ENCODE assay signal across 15 cellular contexts in genomic region chr1:74856174-74856573, GRCh38.
A peak's percentile ranks its signal among the peaks of the same experiment; 100 is the strongest.
DNase-seq lines count a peak whose midpoint lies in the region.
"Had no signal": no experiment of that assay in that cellular context is flagged by ENCODE, and none has a peak within 500 bp of the region (broad histone marks: within the 10 kb centered on the region; RNA-seq: fewer than 3 reads in every experiment).

No MANE protein-coding gene starts in this region.

- no peaks in the 10 kb centered on the region for H3K79me1 ChIP-seq in mesendoderm (ENCODE audit: low read length)

- no peak overlapping the region for H3K18ac ChIP-seq in mesendoderm (ENCODE audit: low read length)

- no peak overlapping the region for H2AK5ac ChIP-seq in mesendoderm (ENCODE audit: low read length)

- no peak overlapping the region for H2BK120ac ChIP-seq in mesendoderm (ENCODE audit: low read depth, low read length)

- H3K9me3 ChIP-seq in NT2/D1 (ENCODE audit: insufficient read depth, low read length), result peaks cover 13% of the 10 kb centered on the region; the same call in 1 of the 2 replicates
- H3K9me3 ChIP-seq: BLaER1 treated with 17β-estradiol and CSF1 and Interleukin-3, amounts not matched to agents 10 nM and 100 nM; Caco-2 had no signal

- H3K4me1 ChIP-seq in NT2/D1 (ENCODE audit: insufficient read depth, insufficient read length), result no peaks in the 10 kb centered on the region
- H3K4me1 ChIP-seq in mesendoderm (ENCODE audit: control insufficient read depth, low read depth, low read length), result no peaks in the 10 kb centered on the region
- H3K4me1 ChIP-seq: BLaER1 treated with 17β-estradiol and CSF1 and Interleukin-3, amounts not matched to agents 10 nM and 100 nM; Caco-2 had no signal

- no peaks in the 10 kb centered on the region for H3K27me3 ChIP-seq in NT2/D1 (ENCODE audit: insufficient read depth, insufficient read length)
- H3K27me3 ChIP-seq in mesendoderm (ENCODE audit: insufficient read depth, low read length, poor library complexity), result no peaks in the 10 kb centered on the region
- H3K27me3 ChIP-seq: BLaER1 treated with 17β-estradiol and CSF1 and Interleukin-3, amounts not matched to agents 10 nM and 100 nM had no signal

- no peak overlapping the region for H3K56ac ChIP-seq in mesendoderm (ENCODE audit: low read length)

- H3K23ac ChIP-seq in mesendoderm (ENCODE audit: low read length), result no peak overlapping the region

- H4K5ac ChIP-seq in mesendoderm (ENCODE audit: low read length), result no peak overlapping the region

- no CpG with 5 or more reads among the region's 1 CpG for WGBS in mesendoderm (ENCODE audit: extremely low coverage, insufficient coverage, low lambda C conversion rate)

- H3K4me2 ChIP-seq in mesendoderm (ENCODE audit: low read length), result no peak overlapping the region
- H3K4me2 ChIP-seq: BLaER1 treated with 17β-estradiol and CSF1 and Interleukin-3, amounts not matched to agents 10 nM and 100 nM had no signal

- no peaks in the 10 kb centered on the region for H3K79me2 ChIP-seq in mesendoderm (ENCODE audit: control insufficient read depth, insufficient read depth, low read length)

- H4K8ac ChIP-seq in mesendoderm (ENCODE audit: low read depth, low read length), result no peak overlapping the region

- H3K27ac ChIP-seq in mesendoderm (ENCODE audit: low read depth, low read length), result no peak overlapping the region
- H3K27ac ChIP-seq: BLaER1 treated with 17β-estradiol and CSF1 and Interleukin-3, amounts not matched to agents 10 nM and 100 nM; C4-2B had no signal

- H2BK5ac ChIP-seq in mesendoderm (ENCODE audit: low read length), result no peak overlapping the region

- no peak overlapping the region for H3K9ac ChIP-seq in NT2/D1 (ENCODE audit: insufficient read length, low read depth)
- H3K9ac ChIP-seq in mesendoderm (ENCODE audit: low read length), result no peak overlapping the region
- H3K9ac ChIP-seq: BLaER1 treated with 17β-estradiol and CSF1 and Interleukin-3, amounts not matched to agents 10 nM and 100 nM had no signal

- H3K36me3 ChIP-seq in NT2/D1 (ENCODE audit: insufficient read depth, insufficient read length, low read length), result no peaks in the 10 kb centered on the region
- H3K36me3 ChIP-seq in mesendoderm (ENCODE audit: control insufficient read depth, insufficient read depth, low read length), result no peaks in the 10 kb centered on the region
- H3K36me3 ChIP-seq: BLaER1 treated with 17β-estradiol and CSF1 and Interleukin-3, amounts not matched to agents 10 nM and 100 nM had no signal

- H3K4me3 ChIP-seq in NT2/D1 (ENCODE audit: insufficient read length, low read depth) (no peak overlapping the region), mesendoderm (ENCODE audit: low read length) (no peak overlapping the region)
- H3K4me3 ChIP-seq: BLaER1 treated with 17β-estradiol and CSF1 and Interleukin-3, amounts not matched to agents 10 nM and 100 nM had no signal

- peak; percentile 23 for DNase-seq in NT2/D1 (ENCODE audit: low read depth, low spot score)
- peak; percentile 5 for DNase-seq in mesendoderm
- no peak for DNase-seq in Ammon's horn (ENCODE audit: low spot score)
- DNase-seq in occipital lobe (lab: John Stamatoyannopoulos, UW), result no peak
- DNase-seq in NCI-H2029 treated with DMSO at 0.1 percent for 48 hours (lab: John Stamatoyannopoulos, UW), result no peak
- DNase-seq: 8988T; ACHN; Caco-2; Calu3; CD4-positive, alpha-beta T cell; CD8-positive, alpha-beta T cell; DMS79 treated with DMSO at 0.1 percent for 48 hours; GF-D8 had no signal

- no peak overlapping the region for H2BK15ac ChIP-seq in mesendoderm (replicated peaks; ENCODE audit: low read depth)

- no peak overlapping the region for H3K4ac ChIP-seq in mesendoderm (ENCODE audit: low read depth, low read length)

Comparison
In these comparisons a context has a peak if more than half of its experiments do, and no peak if none do; other contexts are left out.
1. DNase-seq: peak in NT2/D1 (single experiment) and mesendoderm (single experiment); none in Ammon's horn (single experiment), occipital lobe (single experiment) and NCI-H2029 treated with DMSO at 0.1 percent for 48 hours (single experiment).